18 cellular contexts compared by ENCODE assay signal in the genomic region with DNA sequence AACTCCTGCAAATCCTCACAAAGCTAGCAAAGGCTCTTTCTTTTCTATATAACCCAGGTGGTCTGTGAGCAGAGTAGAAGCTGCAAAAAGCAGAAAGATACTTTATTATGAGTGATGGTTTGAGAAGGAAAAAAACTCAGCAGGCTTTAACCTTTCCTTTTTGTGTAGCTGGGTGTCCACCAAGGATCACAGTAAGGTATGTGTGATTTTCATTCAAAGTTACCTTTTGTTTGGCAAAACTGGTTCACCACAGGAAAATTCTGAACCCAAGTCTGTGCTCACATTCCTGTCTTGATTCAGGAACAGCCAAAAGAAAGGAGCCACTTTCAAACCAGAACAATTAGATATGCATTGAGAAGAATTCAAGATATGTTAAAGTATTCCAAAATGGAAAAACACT. TPM values are rescaled to one million over a fixed set of nuclear protein-coding genes. Genes with fewer than 3 reads are reported as not detected.
"Had no signal": no experiment of that assay in that cellular context is flagged by ENCODE, and none has a peak within 500 bp of the region (broad histone marks: within the 10 kb centered on the region; RNA-seq: fewer than 3 reads in every experiment).

No MANE protein-coding gene starts in this region.

- DNase-seq: activated CD4-positive, alpha-beta T cell treated with anti-CD3 and anti-CD28 coated beads, Interleukin-2, amount 10 ng/mL, durations not matched to agents 24 days and 14 days; activated CD4-positive, CD25-positive, alpha-beta regulatory T cell; activated CD8-positive, alpha-beta memory T cell treated with anti-CD3 and anti-CD28 coated beads, Interleukin-2, amount 50 U/mL, for 4 hours; activated CD8-positive, alpha-beta T cell treated with anti-CD3 and anti-CD28 coated beads, Interleukin-2, amount 10 ng/mL, durations not matched to agents 7 days and 5 days; activated gamma-delta T cell; activated T-cell treated with anti-CD3 and anti-CD28 coated beads, Interleukin-2, amount 50 U/mL, for 72 hours; central memory CD4-positive, alpha-beta T cell; colonic mucosa; effector CD8-positive, alpha-beta T cell; foreskin keratinocyte; glutamatergic neuron; stomach; SW 1271; upper lobe of right lung had no signal

- H3K4me3 ChIP-seq: colonic mucosa, stomach, thoracic aorta, upper lobe of right lung had no signal

- ATAC-seq: activated CD8-positive, alpha-beta T cell treated with anti-CD3 and anti-CD28 coated beads, Interleukin-2, amount 10 ng/mL, durations not matched to agents 7 days and 5 days; activated naive CD4-positive, alpha-beta T cell treated with anti-CD3 and anti-CD28 coated beads, Interleukin-2, amount 50 U/mL, for 72 hours; activated T-cell treated with anti-CD3 and anti-CD28 coated beads, Interleukin-2, amount 50 U/mL, for 72 hours; foreskin keratinocyte; sciatic nerve; upper lobe of right lung had no signal

- H3K4me1 ChIP-seq: colonic mucosa, foreskin keratinocyte, stomach, upper lobe of right lung had no signal

- H3K27ac ChIP-seq: colonic mucosa, foreskin keratinocyte, stomach, thoracic aorta, upper lobe of right lung had no signal

- H3K36me3 ChIP-seq: colonic mucosa, stomach, thoracic aorta, upper lobe of right lung had no signal

- H3K27me3 ChIP-seq: colonic mucosa, foreskin keratinocyte, stomach, upper lobe of right lung had no signal

- H3K9me3 ChIP-seq: colonic mucosa, thoracic aorta, upper lobe of right lung had no signal

RNA-seq across cellular contexts. Expression of a gene that starts 35.7 kb away (rescaled TPM):
- total RNA-seq: activated CD4-positive, alpha-beta T cell treated with anti-CD3 and anti-CD28 coated beads, Interleukin-2, amount 10 ng/mL, durations not matched to agents 24 days and 14 days; T-helper 2 cell treated with Interferon-gamma antibody and Interleukin-4, amounts not matched to agents 100 ng/mL and 5 ng/mL, for 36 hours had no signal
